In the genomic region with DNA sequence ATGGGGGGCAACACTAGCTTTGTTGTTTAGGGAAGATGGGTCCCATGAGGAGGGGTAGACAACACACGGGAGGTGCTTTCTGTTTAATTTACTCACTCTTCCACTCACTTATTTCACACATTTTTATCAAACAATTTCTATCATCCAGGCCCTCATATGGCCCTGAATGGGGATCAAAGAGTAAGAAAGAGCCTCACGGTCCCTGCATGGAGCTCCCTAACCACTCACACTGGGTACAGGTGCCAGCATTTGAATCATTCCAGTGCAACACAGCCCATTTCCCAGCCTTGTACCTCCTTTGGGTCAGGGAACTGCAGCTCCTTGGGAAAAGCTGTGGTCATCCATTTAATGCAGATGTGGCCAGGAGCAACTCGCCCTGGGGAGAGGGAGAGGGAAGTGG, we compare ENCODE assay signal across 27 cellular contexts.
DNase-seq lines count a peak whose midpoint lies in the region; ATAC-seq, FAIRE-seq and TF ChIP-seq lines count a peak whose summit lies in the region.
"Had no signal": no experiment of that assay in that cellular context is flagged by ENCODE, and none has a peak within 500 bp of the region (broad histone marks: within the 10 kb centered on the region; RNA-seq: fewer than 3 reads in every experiment).

No MANE protein-coding gene starts in this region.

- H3K36me3 ChIP-seq in HepG2 (replicated peaks in 1 of 2; ENCODE audit: control insufficient read depth in 1 of 2, insufficient read depth in 2 of 2, low read length in 2 of 2) = no peaks in the 10 kb centered on the region
- H3K36me3 ChIP-seq in right lobe of liver = no peaks in the 10 kb centered on the region
- no peaks in the 10 kb centered on the region for H3K36me3 ChIP-seq in esophagus muscularis mucosa
- H3K36me3 ChIP-seq in neural progenitor cell = no peaks in the 10 kb centered on the region
- no peaks in the 10 kb centered on the region for H3K36me3 ChIP-seq in SK-N-SH (replicated peaks in 1 of 2; ENCODE audit: control insufficient read depth in 1 of 2, insufficient read depth in 2 of 2, low read length in 1 of 2)
- H3K36me3 ChIP-seq: BE2C; BLaER1 treated with 17β-estradiol and CSF1 and Interleukin-3, amounts not matched to agents 10 nM and 100 nM; HAP-1 had no signal

- BruUV-seq in HepG2 (replicated peaks; lab: Mats Ljungman, UMichigan) = no TSS peak

- ATAC-seq in HepG2 (peak; percentile 34; the same call in 2 of the 3 replicates), right lobe of liver (no peak)
- ATAC-seq: A549, GM23338 had no signal

- H3K79me2 ChIP-seq in HepG2 (ENCODE audit: insufficient read depth, low read length) = no peaks in the 10 kb centered on the region
- no peaks in the 10 kb centered on the region for H3K79me2 ChIP-seq in neural progenitor cell (ENCODE audit: low read depth)
- no peaks in the 10 kb centered on the region for H3K79me2 ChIP-seq in SK-N-SH (ENCODE audit: insufficient read depth)

- H3K36me3 Mint-ChIP-seq in neural progenitor cell (no peaks in the 10 kb centered on the region), type B pancreatic cell (no peaks in the 10 kb centered on the region)
- H3K36me3 Mint-ChIP-seq: CD14-positive monocyte had no signal

- H3K9me3 Mint-ChIP-seq in neural progenitor cell (no peaks in the 10 kb centered on the region), type B pancreatic cell (peaks cover 4% of the 10 kb centered on the region)
- H3K9me3 Mint-ChIP-seq: CD4-positive, alpha-beta T cell; CD8-positive, alpha-beta memory T cell; HFFc6 had no signal

- H3K4me3 Mint-ChIP-seq in neural progenitor cell (no peak overlapping the region), type B pancreatic cell (no peak overlapping the region)
- H3K4me3 Mint-ChIP-seq: CD14-positive monocyte; CD4-positive, alpha-beta T cell; CD8-positive, alpha-beta memory T cell; GM23338; HFFc6 had no signal

- H3K4me1 Mint-ChIP-seq in neural progenitor cell (peaks cover 4% of the 10 kb centered on the region), type B pancreatic cell (ENCODE audit: unreplicated experiment) (peaks cover 22% of the 10 kb centered on the region)
- H3K4me1 Mint-ChIP-seq: CD14-positive monocyte; CD8-positive, alpha-beta memory T cell; GM23338 had no signal

- WGBS in HepG2 (ENCODE audit: low lambda C conversion rate) = 38% methylated on average over 2 of the region's 3 CpGs
- 100% methylated on average over 2 of the region's 3 CpGs for WGBS in right lobe of liver (ENCODE audit: insufficient coverage, low coverage, low lambda C conversion rate, missing lambda C conversion rate)
- WGBS in esophagus muscularis mucosa = 90% methylated on average over 3 of the region's 3 CpGs
- WGBS in SK-N-SH (ENCODE audit: low lambda C conversion rate) = 71% methylated on average over 3 of the region's 3 CpGs

- no peaks in the 10 kb centered on the region for H3K9me2 ChIP-seq in SK-N-SH

- H3K4me2 ChIP-seq in HepG2 (ENCODE audit: low read depth, low read length) (no peak overlapping the region), neural progenitor cell (no peak overlapping the region), SK-N-SH (no peak overlapping the region)
- H3K4me2 ChIP-seq: A549; BLaER1 treated with 17β-estradiol and CSF1 and Interleukin-3, amounts not matched to agents 10 nM and 100 nM; GM23338 had no signal

- no peak overlapping the region for H3K4me3 ChIP-seq in HepG2 (replicated peaks in 1 of 3; ENCODE audit: insufficient read depth in 1 of 3, low read depth in 2 of 3, low read length in 3 of 3)
- no peak overlapping the region for H3K4me3 ChIP-seq in right lobe of liver
- H3K4me3 ChIP-seq in esophagus muscularis mucosa = no peak overlapping the region
- H3K4me3 ChIP-seq in neural progenitor cell = no peak overlapping the region
- no peak overlapping the region for H3K4me3 ChIP-seq in SK-N-SH (ENCODE audit: low read depth in 2 of 2, low read length in 1 of 2)
- H3K4me3 ChIP-seq: A549; BLaER1 treated with 17β-estradiol and CSF1 and Interleukin-3, amounts not matched to agents 10 nM and 100 nM; GM23338; HAP-1 had no signal

- FAIRE-seq in HepG2 (lab: Jason Lieb, UNC) = no peak
- FAIRE-seq: A549, D721Med, GM12891, GM18507, H54 had no signal

- TF ChIP-seq RAD21 in HepG2 (CRISPR knock-in tag; IDR thresholded peaks at IDR 0.05) (no peak), SK-N-SH (IDR thresholded peaks at IDR 0.05; ENCODE audit: low read length) (no peak)

- H3F3A ChIP-seq in neural progenitor cell (ENCODE audit: low read depth) (no peaks in the 10 kb centered on the region), SK-N-SH (replicated peaks; ENCODE audit: insufficient read depth) (no peaks in the 10 kb centered on the region)

- TF ChIP-seq POLR2A in HepG2 (IDR thresholded peaks at IDR 0.05; ENCODE audit: insufficient read depth in 1 of 2, low read depth in 2 of 2, low read length in 2 of 2) (no peak), right lobe of liver (IDR thresholded peaks at IDR 0.05) (no peak), esophagus muscularis mucosa (IDR thresholded peaks at IDR 0.05; ENCODE audit: low read depth) (no peak)

- peaks cover 3 to 20% of the 10 kb centered on the region in 2 experiments; a peak in 3 of 5 replicates for H3K27me3 ChIP-seq in HepG2 (ENCODE audit: control insufficient read depth in 1 of 2, insufficient read depth in 2 of 2, low read length in 2 of 2)
- no peaks in the 10 kb centered on the region for H3K27me3 ChIP-seq in right lobe of liver
- no peaks in the 10 kb centered on the region for H3K27me3 ChIP-seq in esophagus muscularis mucosa
- H3K27me3 ChIP-seq in neural progenitor cell = no peaks in the 10 kb centered on the region
- no peaks in the 10 kb centered on the region for H3K27me3 ChIP-seq in SK-N-SH (ENCODE audit: insufficient read depth)
- H3K27me3 ChIP-seq: BE2C; BLaER1 treated with 17β-estradiol and CSF1 and Interleukin-3, amounts not matched to agents 10 nM and 100 nM had no signal

- H3K9ac ChIP-seq in HepG2 (ENCODE audit: insufficient read depth, low read depth, low read length) (no peak overlapping the region), neural progenitor cell (no peak overlapping the region), SK-N-SH (no peak overlapping the region)
- H3K9ac ChIP-seq: BLaER1 treated with 17β-estradiol and CSF1 and Interleukin-3, amounts not matched to agents 10 nM and 100 nM had no signal

- H3K9me3 ChIP-seq in HepG2 (ENCODE audit: low read length) (no peaks in the 10 kb centered on the region), right lobe of liver (no peaks in the 10 kb centered on the region), esophagus muscularis mucosa (no peaks in the 10 kb centered on the region), neural progenitor cell (ENCODE audit: low read depth) (no peaks in the 10 kb centered on the region), SK-N-SH (no peaks in the 10 kb centered on the region; the same call in 1 of the 2 replicates)
- H3K9me3 ChIP-seq: A549, BE2C, HAP-1 had no signal

- no peak for TF ChIP-seq EP300 in HepG2 (IDR thresholded peaks at IDR 0.05; ENCODE audit: low read depth in 2 of 2, low read length in 2 of 2)
- TF ChIP-seq EP300 in HepG2 (CRISPR knock-in tag; IDR thresholded peaks at IDR 0.05; ENCODE audit: borderline replicate concordance) = no peak
- TF ChIP-seq EP300 in esophagus muscularis mucosa (IDR thresholded peaks at IDR 0.05) = no peak
- TF ChIP-seq EP300 in SK-N-SH (IDR thresholded peaks at IDR 0.05; ENCODE audit: borderline replicate concordance in 1 of 2, low read depth in 1 of 2, low read length in 1 of 2) = no peak

- H3K27ac Mint-ChIP-seq in neural progenitor cell (no peak overlapping the region), type B pancreatic cell (peak overlapping the region; percentile 10)
- H3K27ac Mint-ChIP-seq: CD14-positive monocyte; CD4-positive, alpha-beta T cell; CD8-positive, alpha-beta memory T cell; GM23338; HFFc6 had no signal

- DNase-seq in HepG2 (ENCODE audit: low spot score) = no peak
- no peak for DNase-seq in right lobe of liver
- peak; percentile 57 for DNase-seq in esophagus muscularis mucosa (ENCODE audit: extremely low spot score)
- DNase-seq in neural progenitor cell (ENCODE audit: low spot score) = no peak
- no peak for DNase-seq in type B pancreatic cell (ENCODE audit: extremely low spot score, unreplicated experiment)
- no peak for DNase-seq in cerebellar nuclear complex (lab: John Stamatoyannopoulos, UW)
- DNase-seq in SK-N-SH = no peak
- DNase-seq in NCI-H2227 treated with DMSO at 0.1 percent for 48 hours (lab: John Stamatoyannopoulos, UW) = no peak
- DNase-seq: 8988T; ACHN; AML-193; BE2C; CD4-positive, alpha-beta T cell; CD8-positive, alpha-beta memory T cell; DMS 273 treated with DMSO at 0.1 percent for 48 hours; DMS79; GF-D8; HFFc6 had no signal

- no peak overlapping the region for H2AFZ ChIP-seq in HepG2 (ENCODE audit: low read length)
- peak overlapping the region; percentile 55 for H2AFZ ChIP-seq in neural progenitor cell (replicated peaks)
- H2AFZ ChIP-seq in SK-N-SH (ENCODE audit: low read depth) = no peak overlapping the region

- POLR2A ChIA-PET in HepG2 (lab: Yijun Ruan, JAX) = no interaction called here
- POLR2A ChIA-PET in SK-N-SH (lab: Yijun Ruan, JAX) = no interaction called here

- CTCF ChIA-PET in HepG2 (lab: Yijun Ruan, JAX; ENCODE audit: low intra/inter-chr PET ratio, low total read pairs) = no interaction called here
- CTCF ChIA-PET in SK-N-SH (lab: Yijun Ruan, JAX) = interaction anchor here (0.6 kb wide), 1 partner anchor 502 kb away, joined by 3 read pairs; no protein-coding TSS in a partner anchor

- H3K27me3 Mint-ChIP-seq in neural progenitor cell (ENCODE audit: insufficient read depth, low read depth) (peaks cover 2% of the 10 kb centered on the region), type B pancreatic cell (peaks cover 13% of the 10 kb centered on the region)
- H3K27me3 Mint-ChIP-seq: CD4-positive, alpha-beta T cell had no signal

- H4K20me1 ChIP-seq in HepG2 (ENCODE audit: insufficient read depth, low read length) (no peaks in the 10 kb centered on the region), neural progenitor cell (ENCODE audit: low read depth) (no peaks in the 10 kb centered on the region), SK-N-SH (ENCODE audit: insufficient read depth) (no peaks in the 10 kb centered on the region)
- H4K20me1 ChIP-seq: BLaER1 treated with 17β-estradiol and CSF1 and Interleukin-3, amounts not matched to agents 10 nM and 100 nM had no signal

- in situ Hi-C loops in HepG2 (cut with HindIII; ENCODE audit: extremely low pct_ligation_motif_present, low pct_unique_long_range_greater_than_20kb) = no loop called here

- intact Hi-C loops in HepG2 (cut with micrococcal nuclease; ENCODE audit: unreplicated experiment) = loop anchor here (10.0 kb wide), 1 partner anchor 241 kb away; no protein-coding TSS in a partner anchor
- intact Hi-C loops in right lobe of liver (cut with DNase I) = no loop called here
- intact Hi-C loops in esophagus muscularis mucosa (cut with DNase I) = no loop called here

- TF ChIP-seq CTCF in HepG2 (CRISPR knock-in tag; IDR thresholded peaks at IDR 0.05) = no peak
- TF ChIP-seq CTCF in right lobe of liver (IDR thresholded peaks at IDR 0.05) = no peak
- no peak for TF ChIP-seq CTCF in esophagus muscularis mucosa (IDR thresholded peaks at IDR 0.05)
- no peak for TF ChIP-seq CTCF in neural progenitor cell (IDR thresholded peaks at IDR 0.05)
- TF ChIP-seq CTCF in type B pancreatic cell (conservative IDR thresholded peaks at IDR 0.05) = no peak
- no peak for TF ChIP-seq CTCF in SK-N-SH (IDR thresholded peaks at IDR 0.05)

- no peak overlapping the region for H3K27ac ChIP-seq in HepG2 (ENCODE audit: extremely low read length, insufficient read depth, low read length)
- H3K27ac ChIP-seq in right lobe of liver = no peak overlapping the region
- H3K27ac ChIP-seq in esophagus muscularis mucosa (replicated peaks in 1 of 4) = no peak overlapping the region
- H3K27ac ChIP-seq in neural progenitor cell = no peak overlapping the region
- H3K27ac ChIP-seq in SK-N-SH (ENCODE audit: low read depth in 2 of 2, low read length in 1 of 2) = no peak overlapping the region
- H3K27ac ChIP-seq: A549; BLaER1 treated with 17β-estradiol and CSF1 and Interleukin-3, amounts not matched to agents 10 nM and 100 nM had no signal

- H3K4me1 ChIP-seq in HepG2 (ENCODE audit: insufficient read depth, low read length) = 0 out of 2 replicates have a peak, but pooled peaks cover 6% of the 10 kb centered on the region
- no peaks in the 10 kb centered on the region for H3K4me1 ChIP-seq in right lobe of liver
- peaks cover 0 to 5% (median 0%) of the 10 kb centered on the region in 4 donors for H3K4me1 ChIP-seq in esophagus muscularis mucosa
- peaks cover 6% of the 10 kb centered on the region for H3K4me1 ChIP-seq in neural progenitor cell
- peaks cover 0 to under 1% of the 10 kb centered on the region in 2 experiments; a peak in 1 of 4 replicates for H3K4me1 ChIP-seq in SK-N-SH (ENCODE audit: control insufficient read depth in 1 of 2, insufficient read depth in 2 of 2, low read depth in 1 of 2, low read length in 1 of 2)
- H3K4me1 ChIP-seq: A549; BLaER1 treated with 17β-estradiol and CSF1 and Interleukin-3, amounts not matched to agents 10 nM and 100 nM; HAP-1 had no signal
